Comparison of ENCODE assay signal across 11 cellular contexts in genomic region chr6:104887350-104887749, GRCh38. TPM values are rescaled to one million over a fixed set of nuclear protein-coding genes. Genes with fewer than 3 reads are reported as not detected.
DNase-seq lines count a peak whose midpoint lies in the region; ATAC-seq, FAIRE-seq and TF ChIP-seq lines count a peak whose summit lies in the region.
"Had no signal": no experiment of that assay in that cellular context is flagged by ENCODE, and none has a peak within 500 bp of the region (broad histone marks: within the 10 kb centered on the region; RNA-seq: fewer than 3 reads in every experiment).

No MANE protein-coding gene starts in this region.

- TF ChIP-seq CTCF in DND-41 (IDR thresholded peaks at IDR 0.05; ENCODE audit: borderline replicate concordance, extremely low read depth, low read length, poor library complexity, severe bottlenecking) (no peak), astrocyte (IDR thresholded peaks at IDR 0.05; ENCODE audit: insufficient read depth, low read depth, low read length) (no peak), left lung (IDR thresholded peaks at IDR 0.05) (no peak)

- H3K36me3 Mint-ChIP-seq in astrocyte (ENCODE audit: low read depth, unreplicated experiment), result no peaks in the 10 kb centered on the region
- H3K36me3 Mint-ChIP-seq: IgD-negative memory B cell had no signal

- H4K20me1 ChIP-seq in DND-41 (ENCODE audit: insufficient read depth, low read length) (no peaks in the 10 kb centered on the region), astrocyte (ENCODE audit: insufficient read depth, low read length) (no peaks in the 10 kb centered on the region)

- intact Hi-C loops in left lung (cut with DNase I), result no loop called here

- H3K4me1 ChIP-seq in DND-41 (ENCODE audit: insufficient read depth, low read length), result no peaks in the 10 kb centered on the region
- H3K4me1 ChIP-seq in astrocyte (ENCODE audit: insufficient read depth, low read length), result no peaks in the 10 kb centered on the region
- no peaks in the 10 kb centered on the region for H3K4me1 ChIP-seq in left lung

- no peak overlapping the region for H2AFZ ChIP-seq in DND-41 (ENCODE audit: low read depth, low read length)
- H2AFZ ChIP-seq in astrocyte (ENCODE audit: low read depth, low read length), result no peak overlapping the region

- H3K9me3 Mint-ChIP-seq in astrocyte (ENCODE audit: unreplicated experiment), result peaks cover 12% of the 10 kb centered on the region

- peak; percentile 99 for ATAC-seq in DND-41 (ENCODE audit: insufficient read depth, low read depth)
- ATAC-seq in left lung, result peak; percentile 79
- no peak for ATAC-seq in HG03045 (IDR thresholded peaks at IDR 0.05; ENCODE audit: unreplicated experiment)
- no peak for ATAC-seq in GM18873 (IDR thresholded peaks at IDR 0.05; ENCODE audit: low FRiP score, unreplicated experiment)

- no peak overlapping the region for H3K4me3 Mint-ChIP-seq in astrocyte (ENCODE audit: unreplicated experiment)
- H3K4me3 Mint-ChIP-seq: IgD-negative memory B cell, nephron had no signal

- H3K4me3 ChIP-seq in DND-41 (ENCODE audit: low read depth in 1 of 2, low read length in 2 of 2) (no peak overlapping the region), astrocyte (ENCODE audit: insufficient read depth, low read depth, low read length) (no peak overlapping the region), left lung (no peak overlapping the region)

- H3K27me3 ChIP-seq in DND-41 (ENCODE audit: insufficient read depth, low read length, poor library complexity), result no peaks in the 10 kb centered on the region
- peaks cover 3% of the 10 kb centered on the region for H3K27me3 ChIP-seq in astrocyte (ENCODE audit: insufficient read depth, low read length)
- no peaks in the 10 kb centered on the region for H3K27me3 ChIP-seq in left lung

- H3K27ac ChIP-seq in DND-41 (ENCODE audit: low read length), result no peak overlapping the region
- no peak overlapping the region for H3K27ac ChIP-seq in astrocyte (ENCODE audit: low read depth, low read length)
- H3K27ac ChIP-seq in left lung, result no peak overlapping the region
- H3K27ac ChIP-seq: epithelial cell of prostate had no signal

- H3K4me2 ChIP-seq in DND-41 (ENCODE audit: insufficient read depth, low read length) (no peak overlapping the region), astrocyte (ENCODE audit: low read length) (no peak overlapping the region)

- no peak overlapping the region for H3K27ac Mint-ChIP-seq in astrocyte (ENCODE audit: unreplicated experiment)
- H3K27ac Mint-ChIP-seq: IgD-negative memory B cell, nephron had no signal

- DNase-seq in DND-41 (peak; percentile 64), Kasumi-1 (lab: John Stamatoyannopoulos, UW) (peak; percentile 46 to 56), astrocyte (ENCODE audit: low read depth) (peak; percentile 12), left lung (no peak), NCI-H524 (lab: John Stamatoyannopoulos, UW) (no peak), DMS153 treated with DMSO at 0.1 percent for 48 hours (lab: John Stamatoyannopoulos, UW; ENCODE audit: unreplicated experiment) (no peak)

- H3K27me3 Mint-ChIP-seq in astrocyte (ENCODE audit: low read depth, unreplicated experiment), result peaks cover 3% of the 10 kb centered on the region

- peaks cover 8% of the 10 kb centered on the region for H3K9me3 ChIP-seq in DND-41 (ENCODE audit: insufficient read depth, low read length, severe bottlenecking)
- H3K9me3 ChIP-seq in astrocyte (ENCODE audit: insufficient read depth, low read depth, low read length), result peaks cover 4% of the 10 kb centered on the region
- H3K9me3 ChIP-seq in left lung, result peaks cover 0 to 9% of the 10 kb centered on the region in 2 donors

- H3K9ac ChIP-seq in DND-41 (ENCODE audit: low read depth, low read length), result no peak overlapping the region
- H3K9ac ChIP-seq in astrocyte (ENCODE audit: low read length), result no peak overlapping the region

- no peak for FAIRE-seq in astrocyte (lab: Jason Lieb, UNC)

- no peaks in the 10 kb centered on the region for H3K36me3 ChIP-seq in DND-41 (ENCODE audit: insufficient read depth, low read length)
- H3K36me3 ChIP-seq in astrocyte (ENCODE audit: insufficient read depth, low read length), result no peaks in the 10 kb centered on the region
- H3K36me3 ChIP-seq in left lung, result no peaks in the 10 kb centered on the region

- H3K79me2 ChIP-seq in DND-41 (ENCODE audit: insufficient read depth, low read length) (no peaks in the 10 kb centered on the region), astrocyte (ENCODE audit: insufficient read depth, low read length) (no peaks in the 10 kb centered on the region)

- H3K4me1 Mint-ChIP-seq in astrocyte (ENCODE audit: low read depth, unreplicated experiment), result no peaks in the 10 kb centered on the region
- H3K4me1 Mint-ChIP-seq: IgD-negative memory B cell, nephron had no signal

RNA-seq across cellular contexts. Expression of gene HACE1, which starts 27.6 kb away (rescaled TPM):
- total RNA-seq in astrocyte (13.7 and 13.8 TPM in 2 replicates), left lung (10 to 100 TPM; 10.1 to 12.9 TPM)

Comparison
In these comparisons a context has a peak if more than half of its experiments do, and no peak if none do; other contexts are left out.
1. ATAC-seq: peak in DND-41 (single experiment) and left lung (single experiment); none in HG03045 (single experiment) and GM18873 (single experiment).
2. DNase-seq: peak in DND-41 (single experiment), Kasumi-1 (2 of 2) and astrocyte (single experiment); none in left lung (0 of 2), NCI-H524 (0 of 2) and DMS153 treated with DMSO at 0.1 percent for 48 hours (single experiment).